ENCODE assay signal across 1 cellular context in genomic region chr3:195270350-195271115, GRCh38.
A peak's percentile ranks its signal among the peaks of the same experiment; 100 is the strongest.
TF ChIP-seq lines count a peak whose summit lies in the region.

No MANE protein-coding gene starts in this region.

TF ChIP-seq in HepG2, 621 proteins besides CTCF, POLR2A, EP300 and RAD21 (continued from another document):
- TF ChIP-seq ZNF891 (CRISPR knock-in tag; IDR thresholded peaks at IDR 0.05) (0 out of 2 replicates have a peak, but pooled peaks have one; percentile 84), ZNF180 (CRISPR knock-in tag; IDR thresholded peaks at IDR 0.05; ENCODE audit: borderline replicate concordance, low read depth) (no peak), ATM (IDR thresholded peaks at IDR 0.05; ENCODE audit: borderline replicate concordance) (no peak), HNF1A (IDR thresholded peaks at IDR 0.05; ENCODE audit: low read depth) (no peak), HNF1A (CRISPR knock-in tag; IDR thresholded peaks at IDR 0.05; ENCODE audit: borderline replicate concordance) (0 out of 2 replicates have a peak, but pooled peaks have one; percentile 27), ZMAT3 (CRISPR knock-in tag; conservative IDR thresholded peaks at IDR 0.05) (no peak; the same call in none of the 2 replicates), KMT2A (CRISPR knock-in tag; IDR thresholded peaks at IDR 0.05) (0 out of 2 replicates have a peak, but pooled peaks have one; percentile 37), ZEB1 (IDR thresholded peaks at IDR 0.05; ENCODE audit: insufficient replicate concordance, low read depth) (no peak), ZNF274 (CRISPR knock-in tag; IDR thresholded peaks at IDR 0.05) (peak; percentile 91; the same call in 1 of the 2 replicates), ZNF230 (CRISPR knock-in tag; IDR thresholded peaks at IDR 0.05) (no peak; the same call in none of the 2 replicates), IRF2 (CRISPR knock-in tag; IDR thresholded peaks at IDR 0.05) (no peak; the same call in 1 of the 2 replicates), EZH2 (conservative IDR thresholded peaks at IDR 0.05; ENCODE audit: low read depth, low read length) (no peak), DNMT3B (CRISPR knock-in tag; conservative IDR thresholded peaks at IDR 0.05) (no peak), SNRNP70 (IDR thresholded peaks at IDR 0.05; ENCODE audit: low read depth, low read length) (no peak), ELF4 (CRISPR knock-in tag; IDR thresholded peaks at IDR 0.05; ENCODE audit: borderline replicate concordance) (no peak), NPAS2 (CRISPR knock-in tag; IDR thresholded peaks at IDR 0.05; ENCODE audit: borderline replicate concordance) (no peak), E2F2 (CRISPR knock-in tag; IDR thresholded peaks at IDR 0.05; ENCODE audit: borderline replicate concordance) (peak; percentile 78), SIX4 (CRISPR knock-in tag; IDR thresholded peaks at IDR 0.05) (no peak)
- TF ChIP-seq, protein P1, sequence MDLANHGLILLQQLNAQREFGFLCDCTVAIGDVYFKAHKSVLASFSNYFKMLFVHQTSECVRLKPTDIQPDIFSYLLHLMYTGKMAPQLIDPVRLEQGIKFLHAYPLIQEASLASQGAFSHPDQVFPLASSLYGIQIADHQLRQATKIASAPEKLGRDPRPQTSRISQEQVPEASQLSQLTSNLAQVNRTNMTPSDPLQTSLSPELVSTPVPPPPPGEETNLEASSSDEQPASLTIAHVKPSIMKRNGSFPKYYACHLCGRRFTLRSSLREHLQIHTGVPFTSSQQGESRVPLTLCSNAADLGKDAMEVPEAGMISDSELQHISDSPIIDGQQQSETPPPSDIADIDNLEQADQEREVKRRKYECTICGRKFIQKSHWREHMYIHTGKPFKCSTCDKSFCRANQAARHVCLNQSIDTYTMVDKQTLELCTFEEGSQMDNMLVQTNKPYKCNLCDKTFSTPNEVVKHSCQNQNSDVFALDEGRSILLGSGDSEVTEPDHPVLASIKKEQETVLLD (CRISPR knock-in tag; IDR thresholded peaks at IDR 0.05; ENCODE audit: low read depth) = peak; percentile 20
TF ChIP-seq in HepG2: peak in this region for 222.
